In the genomic region with DNA sequence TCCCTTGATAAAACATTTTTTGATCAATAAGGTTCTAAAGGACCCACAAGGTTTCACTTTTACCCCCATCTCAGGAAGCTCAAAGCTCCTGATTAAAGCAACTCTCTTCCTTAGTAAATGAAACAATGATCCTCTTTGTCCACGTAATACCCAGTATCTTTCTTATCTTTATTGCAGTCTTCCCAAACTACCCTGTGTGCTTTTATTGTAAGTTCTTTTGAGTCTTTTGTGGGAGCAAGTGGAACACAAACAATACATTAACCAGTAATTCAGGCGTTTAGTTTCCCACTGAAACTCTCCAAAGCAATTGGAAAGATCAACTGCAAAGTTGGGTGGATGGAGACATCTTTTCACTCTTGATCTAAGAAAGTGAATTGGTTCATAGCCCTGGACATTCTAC, we compare ENCODE assay signal across 20 cellular contexts.
"Had no signal": no experiment of that assay in that cellular context is flagged by ENCODE, and none has a peak within 500 bp of the region (broad histone marks: within the 10 kb centered on the region; RNA-seq: fewer than 3 reads in every experiment).

No MANE protein-coding gene starts in this region.

- H3K27ac Mint-ChIP-seq: natural killer cell; neural progenitor cell; stimulated activated naive CD8-positive, alpha-beta T cell treated with anti-CD3 and anti-CD28 coated beads, Interleukin-15, Interleukin-2, amounts not matched to agents 100 ng/mL and 50 ng/mL, for 24 hours had no signal

- H3K27me3 Mint-ChIP-seq: stimulated activated memory B cell treated with anti-CD40 and anti-IgM and Interleukin-4, amounts not matched to agents 10 μg/mL and 1 μg/mL and 100 μg/mL, for 72 hours had no signal

- ATAC-seq: esophagus mucosa; gastrocnemius medialis; heart right ventricle; left lobe of liver; natural killer cell; stimulated activated memory B cell treated with anti-CD40 and anti-IgM and Interleukin-4, amounts not matched to agents 10 μg/mL and 1 μg/mL and 100 μg/mL, for 72 hours; upper lobe of right lung had no signal

- H3K4me3 Mint-ChIP-seq: natural killer cell; neural progenitor cell; stimulated activated memory B cell treated with anti-CD40 and anti-IgM and Interleukin-4, amounts not matched to agents 10 μg/mL and 1 μg/mL and 100 μg/mL, for 72 hours; stimulated activated naive CD8-positive, alpha-beta T cell treated with anti-CD3 and anti-CD28 coated beads, Interleukin-15, Interleukin-2, amounts not matched to agents 100 ng/mL and 50 ng/mL, for 24 hours had no signal

- H3K4me2 ChIP-seq: neural progenitor cell had no signal

- H3K9ac ChIP-seq: neural progenitor cell had no signal

- H3K4me3 ChIP-seq: gastrocnemius medialis, heart right ventricle, neural progenitor cell, ovary, tibial artery, upper lobe of right lung, vagina had no signal

- H3K36me3 Mint-ChIP-seq: natural killer cell; neural progenitor cell; stimulated activated memory B cell treated with anti-CD40 and anti-IgM and Interleukin-4, amounts not matched to agents 10 μg/mL and 1 μg/mL and 100 μg/mL, for 72 hours had no signal

- H3K27ac ChIP-seq: gastrocnemius medialis, heart right ventricle, neural progenitor cell, ovary, upper lobe of right lung, vagina had no signal

- H3K4me1 ChIP-seq: gastrocnemius medialis, upper lobe of right lung had no signal

- H3K9me3 ChIP-seq: gastrocnemius medialis, ovary, tibial artery, upper lobe of right lung, vagina had no signal

- H3K36me3 ChIP-seq: gastrocnemius medialis, heart right ventricle, ovary, tibial artery, upper lobe of right lung, vagina had no signal

- DNase-seq: dermis blood vessel endothelial cell; gastrocnemius medialis; heart right ventricle; hypothalamus; kidney glomerular epithelial cell; mammary epithelial cell; natural killer cell; nucleus accumbens; ovary; right cardiac atrium; stimulated activated CD4-positive, alpha-beta T cell treated with anti-CD3 and anti-CD28 coated beads, Interleukin-4, amount 100 ng/mL, for 1 hour; tibial artery; upper lobe of right lung had no signal

- H2AFZ ChIP-seq: neural progenitor cell had no signal

- FAIRE-seq: islet of Langerhans had no signal

- H3K4me1 Mint-ChIP-seq: natural killer cell, neural progenitor cell had no signal

- H3K27me3 ChIP-seq: gastrocnemius medialis, heart right ventricle, neural progenitor cell, ovary, tibial artery, upper lobe of right lung, vagina had no signal
